ENCODE assay signal across 20 cellular contexts in genomic region chr16:57133101-57133500, GRCh38. TPM values are rescaled to one million over a fixed set of nuclear protein-coding genes. Genes with fewer than 3 reads are reported as not detected.
DNase-seq lines count a peak whose midpoint lies in the region; ATAC-seq and TF ChIP-seq lines count a peak whose summit lies in the region.
"Had no signal": no experiment of that assay in that cellular context is flagged by ENCODE, and none has a peak within 500 bp of the region (broad histone marks: within the 10 kb centered on the region; RNA-seq: fewer than 3 reads in every experiment).

No MANE protein-coding gene starts in this region.

- no peak for ATAC-seq in activated CD4-positive, alpha-beta T cell treated with anti-CD3 and anti-CD28 coated beads for 36 hours
- ATAC-seq in T-cell (replicated peaks in 1 of 4), result no peak
- ATAC-seq in stimulated activated effector memory CD8-positive, alpha-beta T cell treated with anti-CD3 and anti-CD28 coated beads, Interleukin-12 subunit alpha, Interleukin-12 subunit beta, amount 100 ng/mL, for 72 hours, result no peak

- no peaks in the 10 kb centered on the region for H3K9me3 Mint-ChIP-seq in activated CD4-positive, alpha-beta T cell treated with anti-CD3 and anti-CD28 coated beads for 36 hours (ENCODE audit: low read depth)
- H3K9me3 Mint-ChIP-seq in T-cell, result no peaks in the 10 kb centered on the region
- H3K9me3 Mint-ChIP-seq in stimulated activated effector memory CD8-positive, alpha-beta T cell treated with anti-CD3 and anti-CD28 coated beads, Interleukin-12 subunit alpha, Interleukin-12 subunit beta, amount 100 ng/mL, for 72 hours, result no peaks in the 10 kb centered on the region
- H3K9me3 Mint-ChIP-seq: CD14-positive monocyte, IgD-negative memory B cell, type B pancreatic cell had no signal

- peak overlapping the region; percentile 59 to 87 for H3K9ac ChIP-seq in colonic mucosa (ENCODE audit: low read depth in 2 of 2, low read length in 2 of 2)

- H3K27me3 Mint-ChIP-seq in activated CD4-positive, alpha-beta T cell treated with anti-CD3 and anti-CD28 coated beads for 36 hours, result no peaks in the 10 kb centered on the region
- no peaks in the 10 kb centered on the region for H3K27me3 Mint-ChIP-seq in T-cell
- H3K27me3 Mint-ChIP-seq: type B pancreatic cell had no signal

- intact Hi-C loops in activated CD4-positive, alpha-beta T cell treated with anti-CD3 and anti-CD28 coated beads for 36 hours (cut with DNase I, micrococcal nuclease), result no loop called here
- intact Hi-C loops in colonic mucosa (cut with DNase I), result no loop called here

- H3K36me3 Mint-ChIP-seq in activated CD4-positive, alpha-beta T cell treated with anti-CD3 and anti-CD28 coated beads for 36 hours (ENCODE audit: low read depth), result no peaks in the 10 kb centered on the region
- H3K36me3 Mint-ChIP-seq in T-cell, result peaks cover 3% of the 10 kb centered on the region
- H3K36me3 Mint-ChIP-seq in stimulated activated effector memory CD8-positive, alpha-beta T cell treated with anti-CD3 and anti-CD28 coated beads, Interleukin-12 subunit alpha, Interleukin-12 subunit beta, amount 100 ng/mL, for 72 hours, result no peaks in the 10 kb centered on the region

- peaks cover 64% of the 10 kb centered on the region for H3K4me1 Mint-ChIP-seq in activated CD4-positive, alpha-beta T cell treated with anti-CD3 and anti-CD28 coated beads for 36 hours
- peaks cover 77 to 86% (median 82%) of the 10 kb centered on the region in 3 donors for H3K4me1 Mint-ChIP-seq in T-cell
- peaks cover 85% of the 10 kb centered on the region for H3K4me1 Mint-ChIP-seq in stimulated activated effector memory CD8-positive, alpha-beta T cell treated with anti-CD3 and anti-CD28 coated beads, Interleukin-12 subunit alpha, Interleukin-12 subunit beta, amount 100 ng/mL, for 72 hours

- peak overlapping the region; percentile 89 for H3K27ac Mint-ChIP-seq in activated CD4-positive, alpha-beta T cell treated with anti-CD3 and anti-CD28 coated beads for 36 hours
- H3K27ac Mint-ChIP-seq in T-cell, result peak overlapping the region; percentile 97 to 99
- H3K27ac Mint-ChIP-seq in stimulated activated effector memory CD8-positive, alpha-beta T cell treated with anti-CD3 and anti-CD28 coated beads, Interleukin-12 subunit alpha, Interleukin-12 subunit beta, amount 100 ng/mL, for 72 hours, result peak overlapping the region; percentile 86
- H3K27ac Mint-ChIP-seq: IgD-negative memory B cell had no signal

- H3K9me3 ChIP-seq in colonic mucosa, result no peaks in the 10 kb centered on the region
- H3K9me3 ChIP-seq: ovary had no signal

- POLR2A ChIA-PET in activated CD4-positive, alpha-beta T cell treated with anti-CD3 and anti-CD28 coated beads for 36 hours (lab: Charles Lee), result no interaction called here
- POLR2A ChIA-PET in T-cell (lab: Charles Lee), result interaction anchor here in 1 of 2 donors (0.6 kb wide), 1 partner anchor 182 kb away, joined by 12 read pairs; no protein-coding TSS in a partner anchor

- peak overlapping the region; percentile 83 for H3K27ac ChIP-seq in colonic mucosa
- H3K27ac ChIP-seq: cardiac muscle cell, ovary had no signal

- no peak for DNase-seq in activated CD4-positive, alpha-beta T cell treated with anti-CD3 and anti-CD28 coated beads for 36 hours
- no peak for DNase-seq in activated CD4-positive, alpha-beta T cell treated with anti-CD3 and anti-CD28 coated beads, Interleukin-2, amount 50 U/mL, for 1 hour
- DNase-seq in T-cell (no peak), colonic mucosa (no peak), dedifferentiated amniotic fluid mesenchymal stem cell (ENCODE audit: extremely low spot score) (no peak), hypothalamus (lab: John Stamatoyannopoulos, UW) (no peak), NCI-H1694 treated with DMSO at 0.1 percent for 48 hours (lab: John Stamatoyannopoulos, UW) (no peak)
- no peak for DNase-seq in stimulated activated effector memory CD8-positive, alpha-beta T cell treated with anti-CD3 and anti-CD28 coated beads, Interleukin-12 subunit alpha, Interleukin-12 subunit beta, amount 100 ng/mL, for 72 hours (ENCODE audit: low spot score in 2 of 2)
- DNase-seq: DMS79 treated with DMSO at 0.1 percent for 48 hours; hippocampal formation; midbrain; NCI-H1930; NCI-H524 treated with DMSO at 0.1 percent for 48 hours; ovary; SHP77 treated with DMSO at 0.1 percent for 48 hours; stimulated activated CD4-positive, alpha-beta T cell treated with anti-CD3 and anti-CD28 coated beads, Interleukin-4, amount 100 ng/mL, for 24 hours had no signal

- no peaks in the 10 kb centered on the region for H3K36me3 ChIP-seq in colonic mucosa
- H3K36me3 ChIP-seq: cardiac muscle cell, ovary had no signal

- H3K27me3 ChIP-seq in colonic mucosa, result no peaks in the 10 kb centered on the region
- H3K27me3 ChIP-seq: cardiac muscle cell, ovary had no signal

- CTCF ChIA-PET in activated CD4-positive, alpha-beta T cell treated with anti-CD3 and anti-CD28 coated beads for 36 hours (lab: Charles Lee), result interaction anchor here (1.5 kb wide), 1 partner anchor 41 kb away, joined by 4 read pairs; no protein-coding TSS in a partner anchor
- CTCF ChIA-PET in T-cell (lab: Charles Lee), result no interaction called here

- H3K4me3 ChIP-seq in colonic mucosa, result no peak overlapping the region
- H3K4me3 ChIP-seq: cardiac muscle cell, ovary had no signal

- no peak overlapping the region for H3K4me3 Mint-ChIP-seq in activated CD4-positive, alpha-beta T cell treated with anti-CD3 and anti-CD28 coated beads for 36 hours
- H3K4me3 Mint-ChIP-seq in T-cell, result peak overlapping the region in 1 of 3 donors; percentile 62
- peak overlapping the region; percentile 53 for H3K4me3 Mint-ChIP-seq in stimulated activated effector memory CD8-positive, alpha-beta T cell treated with anti-CD3 and anti-CD28 coated beads, Interleukin-12 subunit alpha, Interleukin-12 subunit beta, amount 100 ng/mL, for 72 hours
- H3K4me3 Mint-ChIP-seq: CD14-positive monocyte had no signal

- no peak for TF ChIP-seq CTCF in colonic mucosa (IDR thresholded peaks at IDR 0.05)

- peaks cover 39% of the 10 kb centered on the region for H3K4me1 ChIP-seq in colonic mucosa

RNA-seq across cellular contexts. Expression of gene CPNE2, which starts 40.7 kb away (rescaled TPM):
- 1 to 10 TPM; 4.9 to 7.3 TPM for total RNA-seq in activated CD4-positive, alpha-beta T cell treated with anti-CD3 and anti-CD28 coated beads for 36 hours
- 1 to 10 TPM; 5.5 to 9.3 (median 6.1) TPM for total RNA-seq in T-cell
- 10 to 100 TPM; 38.6 to 53.3 TPM for total RNA-seq in colonic mucosa

RNA-seq across cellular contexts. Expression of gene PSME3IP1, which starts 52.7 kb away (rescaled TPM):
- 100 to 1,000 TPM; 111 to 156 TPM for total RNA-seq in activated CD4-positive, alpha-beta T cell treated with anti-CD3 and anti-CD28 coated beads for 36 hours
- total RNA-seq in T-cell (100 to 1,000 TPM; 132 to 145 (median 144) TPM), colonic mucosa (100 to 1,000 TPM in 1 of 2 donors, 10 to 100 TPM in 1; 80.9 to 108 TPM)

RNA-seq across cellular contexts. Expression of gene RSPRY1, which starts 53.0 kb away (rescaled TPM):
- total RNA-seq in activated CD4-positive, alpha-beta T cell treated with anti-CD3 and anti-CD28 coated beads for 36 hours, result 10 to 100 TPM; 24.6 to 30.2 TPM
- total RNA-seq in T-cell, result 10 to 100 TPM; 25.0 to 32.0 (median 28.2) TPM
- total RNA-seq in colonic mucosa, result 10 to 100 TPM; 33.7 to 51.0 TPM
